Comparison of ENCODE assay signal across 27 cellular contexts in the genomic region with DNA sequence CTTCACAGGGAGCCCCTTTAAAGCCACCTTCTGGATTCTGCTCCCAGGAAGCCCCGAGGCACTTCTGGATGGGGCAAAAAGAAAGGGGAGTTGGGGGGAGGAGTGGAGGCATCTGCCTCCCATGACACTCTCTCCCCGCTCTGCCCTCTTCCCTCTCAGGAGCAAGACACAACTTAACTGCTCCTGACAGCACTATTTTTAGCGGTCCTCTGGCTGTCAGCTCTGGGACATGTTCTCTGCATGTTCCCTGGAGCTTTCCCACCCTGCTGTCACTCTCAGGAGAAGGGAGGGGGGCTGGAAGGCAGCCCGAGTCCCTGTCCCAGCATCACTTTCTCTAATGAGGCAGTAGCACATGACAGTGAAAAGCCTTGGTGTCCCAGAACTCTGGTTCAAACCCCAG. TPM values are rescaled to one million over a fixed set of nuclear protein-coding genes. Genes with fewer than 3 reads are reported as not detected.
A peak's percentile ranks its signal among the peaks of the same experiment; 100 is the strongest.
DNase-seq lines count a peak whose midpoint lies in the region; ATAC-seq and TF ChIP-seq lines count a peak whose summit lies in the region.
"Had no signal": no experiment of that assay in that cellular context is flagged by ENCODE, and none has a peak within 500 bp of the region (broad histone marks: within the 10 kb centered on the region; RNA-seq: fewer than 3 reads in every experiment).

No MANE protein-coding gene starts in this region.

- ATAC-seq in right cardiac atrium = peak; percentile 86 to 91
- ATAC-seq: activated CD4-positive, alpha-beta T cell treated with anti-CD3 and anti-CD28 coated beads for 36 hours; activated naive CD4-positive, alpha-beta T cell treated with anti-CD3 and anti-CD28 coated beads, Interleukin-2, amount 50 U/mL, for 72 hours; left lung; naive thymus-derived CD8-positive, alpha-beta T cell had no signal

- intact Hi-C loops in head of caudate nucleus (cut with DNase I) (no loop called here), right cardiac atrium (cut with DNase I) (no loop called here)

- H3K27me3 ChIP-seq in right cardiac atrium (ENCODE audit: control insufficient read depth, insufficient read depth) = no peaks in the 10 kb centered on the region
- H3K27me3 ChIP-seq: breast epithelium, colonic mucosa, testis had no signal

- DNase-seq in NCI-H2171 (lab: John Stamatoyannopoulos, UW) (peak; percentile 8), head of caudate nucleus (peak in 38 of 42 donors; percentile 9 to 90 (median 63)), right cardiac atrium (peak; percentile 54 to 88 (median 83)), retina (peak; percentile 30), mucosa of gallbladder (ENCODE audit: low spot score) (no peak), GM13977 (ENCODE audit: low spot score) (no peak)
- DNase-seq in stimulated activated naive CD4-positive, alpha-beta T cell treated with Interleukin-2 at 50 U/mL for 16 hours (lab: John Stamatoyannopoulos, UW) = no peak
- DNase-seq: activated CD4-positive, alpha-beta T cell treated with anti-CD3 and anti-CD28 coated beads for 36 hours; activated effector memory CD4-positive, alpha-beta T cell treated with Interleukin-2 at 50 U/mL for 16 hours; amygdala; CD8-positive, alpha-beta memory T cell; colonic mucosa; effector CD4-positive, alpha-beta T cell; left lung; MG63; naive thymus-derived CD8-positive, alpha-beta T cell; NCI-H1105; NCI-H1930; NCI-H226; SHP77; spleen; stimulated activated CD4-positive, alpha-beta T cell treated with anti-CD3 and anti-CD28 coated beads, Interleukin-2, amount 100 ng/mL, for 24 hours; SW 1271; testis had no signal

- H3K27ac ChIP-seq in right cardiac atrium (ENCODE audit: low read length) = peak overlapping the region; percentile 86
- H3K27ac ChIP-seq: breast epithelium, colonic mucosa, KMS-11, left lung, spleen, testis had no signal

- no peak overlapping the region for H3K4me3 ChIP-seq in right cardiac atrium (ENCODE audit: low read length)
- H3K4me3 ChIP-seq: breast epithelium, colonic mucosa, left lung, MG63, spleen, testis had no signal

- no peaks in the 10 kb centered on the region for H3K9me3 ChIP-seq in right cardiac atrium (ENCODE audit: control insufficient read depth, low read length)
- H3K9me3 ChIP-seq: breast epithelium, colonic mucosa, left lung, MG63, spleen, testis had no signal

- in situ Hi-C loops in GM13977 (cut with MboI; ENCODE audit: low pct_unique_long_range_greater_than_20kb, low sequenced_read_pairs, unreplicated experiment) = no loop called here

- no peak for TF ChIP-seq CTCF in GM13977 (IDR thresholded peaks at IDR 0.05; ENCODE audit: extremely low read depth, insufficient read depth, missing control alignments)

- WGBS in right cardiac atrium = 27% methylated on average over 4 of the region's 4 CpGs

- no peaks in the 10 kb centered on the region for H3K4me1 ChIP-seq in right cardiac atrium (ENCODE audit: control insufficient read depth, insufficient read depth, low read length)
- H3K4me1 ChIP-seq: breast epithelium, colonic mucosa, left lung, testis had no signal

RNA-seq across cellular contexts. Expression of a gene that starts 32.3 kb away (rescaled TPM):
- total RNA-seq in right cardiac atrium (1 to 10 TPM; 2.1 to 2.7 (median 2.3) TPM), mucosa of gallbladder (7.2 TPM)
- 0.86 TPM for polyA plus RNA-seq in right cardiac atrium

Comparison
In these comparisons a context has a peak if more than half of its experiments do, and no peak if none do; other contexts are left out.
1. DNase-seq: peak in NCI-H2171 (single experiment), head of caudate nucleus (38 of 42), right cardiac atrium (3 of 3) and retina (single experiment); none in mucosa of gallbladder (single experiment), GM13977 (single experiment) and stimulated activated naive CD4-positive, alpha-beta T cell treated with Interleukin-2 at 50 U/mL for 16 hours (single experiment).